9 cellular contexts compared by ENCODE assay signal in the genomic region with DNA sequence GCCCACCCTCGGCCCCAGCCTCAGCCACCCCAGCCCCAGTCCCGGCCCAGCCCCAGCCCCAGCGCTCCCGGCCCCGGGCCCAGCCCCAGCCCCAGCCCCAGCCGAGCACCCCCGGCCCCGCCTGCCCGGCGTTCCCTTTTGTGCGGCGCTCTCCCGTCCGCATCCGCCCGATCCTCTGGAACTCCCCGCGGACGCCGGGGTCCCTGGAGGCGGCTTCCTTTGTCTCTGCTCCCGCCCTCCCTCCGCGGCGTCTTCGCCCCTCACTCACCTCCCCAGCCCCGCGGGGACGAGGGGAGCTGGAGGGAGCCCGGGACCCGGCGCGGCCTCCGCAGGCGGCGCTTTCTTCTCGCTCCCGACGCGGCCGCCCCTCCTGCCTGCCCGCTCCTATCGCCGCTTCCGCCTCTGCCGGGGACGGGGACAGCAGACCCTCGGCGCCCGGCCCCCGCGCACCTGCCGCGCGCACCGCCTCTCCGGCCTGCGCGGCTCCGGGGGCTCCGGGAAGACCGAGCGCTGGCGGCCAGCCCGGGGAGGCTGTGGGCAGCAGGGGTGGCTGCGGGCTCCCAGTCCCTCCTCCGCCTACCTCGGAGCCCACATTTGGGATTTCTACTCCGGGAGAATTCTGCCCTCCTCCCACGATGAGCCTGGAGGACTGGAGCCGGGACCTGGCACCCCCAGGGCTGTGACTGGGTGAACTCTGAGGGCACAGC. TPM values are rescaled to one million over a fixed set of nuclear protein-coding genes. Genes with fewer than 3 reads are reported as not detected.
DNase-seq lines count a peak whose midpoint lies in the region; ATAC-seq, FAIRE-seq and TF ChIP-seq lines count a peak whose summit lies in the region.
"Had no signal": no experiment of that assay in that cellular context is flagged by ENCODE, and none has a peak within 500 bp of the region (broad histone marks: within the 10 kb centered on the region; RNA-seq: fewer than 3 reads in every experiment).

No MANE protein-coding gene starts in this region.

- H3K27ac Mint-ChIP-seq in astrocyte (ENCODE audit: unreplicated experiment): no peak overlapping the region
- H3K27ac Mint-ChIP-seq in naive thymus-derived CD4-positive, alpha-beta T cell: no peak overlapping the region

- peaks cover 9% of the 10 kb centered on the region; the same call in 1 of the 2 replicates for H3F3A ChIP-seq in PC-9 (ENCODE audit: insufficient read depth, low read depth)

- peaks cover 54 to 79% (median 65%) of the 10 kb centered on the region in 11 experiments; a peak in 21 of 22 replicates for H4K20me1 ChIP-seq in BLaER1 treated with 17β-estradiol and CSF1 and Interleukin-3, amounts not matched to agents 10 nM and 100 nM
- peaks cover 92% of the 10 kb centered on the region for H4K20me1 ChIP-seq in astrocyte (ENCODE audit: insufficient read depth, low read length)
- H4K20me1 ChIP-seq in PC-9 (ENCODE audit: insufficient read depth): peaks cover 42% of the 10 kb centered on the region

- no peaks in the 10 kb centered on the region for H3K9me3 Mint-ChIP-seq in astrocyte (ENCODE audit: unreplicated experiment)
- H3K9me3 Mint-ChIP-seq in naive thymus-derived CD4-positive, alpha-beta T cell: no peaks in the 10 kb centered on the region

- H3K36me3 ChIP-seq in BLaER1 treated with 17β-estradiol and CSF1 and Interleukin-3, amounts not matched to agents 10 nM and 100 nM: peaks cover 0 to 5% (median 0%) of the 10 kb centered on the region in 11 experiments; a peak in 1 of 22 replicates
- H3K36me3 ChIP-seq in astrocyte (ENCODE audit: insufficient read depth, low read length) (no peaks in the 10 kb centered on the region), PC-9 (ENCODE audit: low read depth) (no peaks in the 10 kb centered on the region)
- no peaks in the 10 kb centered on the region for H3K36me3 ChIP-seq in naive thymus-derived CD4-positive, alpha-beta T cell (ENCODE audit: control insufficient read depth in 2 of 3, insufficient read depth in 3 of 3, low read length in 3 of 3)

- BruUV-seq in PC-9 (replicated peaks; lab: Mats Ljungman, UMichigan): no TSS peak

- peak overlapping the region; percentile 15 to 70 (median 59); a peak in 15 of 22 replicates for H3K9ac ChIP-seq in BLaER1 treated with 17β-estradiol and CSF1 and Interleukin-3, amounts not matched to agents 10 nM and 100 nM
- H3K9ac ChIP-seq in astrocyte (ENCODE audit: low read length): no peak overlapping the region

- TF ChIP-seq CTCF in astrocyte (IDR thresholded peaks at IDR 0.05; ENCODE audit: insufficient read depth, low read depth, low read length): no peak
- TF ChIP-seq CTCF in GM20000 (IDR thresholded peaks at IDR 0.05; ENCODE audit: extremely low read depth, missing control alignments): no peak
- no peak for TF ChIP-seq CTCF in PC-9 (conservative IDR thresholded peaks at IDR 0.05)

- H3K27ac ChIP-seq in BLaER1 treated with 17β-estradiol and CSF1 and Interleukin-3, amounts not matched to agents 10 nM and 100 nM: no peak overlapping the region; a peak in 1 of 22 replicates
- no peak overlapping the region for H3K27ac ChIP-seq in astrocyte (ENCODE audit: low read depth, low read length)
- no peak overlapping the region for H3K27ac ChIP-seq in naive thymus-derived CD4-positive, alpha-beta T cell (ENCODE audit: low read depth, low read length)
- H3K27ac ChIP-seq in PC-9: no peak overlapping the region

- peaks cover 22 to 68% (median 27%) of the 10 kb centered on the region in 11 experiments for H3K27me3 ChIP-seq in BLaER1 treated with 17β-estradiol and CSF1 and Interleukin-3, amounts not matched to agents 10 nM and 100 nM
- H3K27me3 ChIP-seq in astrocyte (ENCODE audit: insufficient read depth, low read length) (no peaks in the 10 kb centered on the region), PC-9 (ENCODE audit: insufficient read depth, low read depth) (no peaks in the 10 kb centered on the region)
- peaks cover 0 to 16% of the 10 kb centered on the region in 2 donors for H3K27me3 ChIP-seq in naive thymus-derived CD4-positive, alpha-beta T cell (ENCODE audit: control insufficient read depth in 2 of 2, insufficient read depth in 2 of 2, low read length in 2 of 2)

- FAIRE-seq in astrocyte (lab: Jason Lieb, UNC): no peak

- H3K9me3 ChIP-seq in BLaER1 treated with 17β-estradiol and CSF1 and Interleukin-3, amounts not matched to agents 10 nM and 100 nM (replicated peaks in 1 of 11): no peaks in the 10 kb centered on the region
- H3K9me3 ChIP-seq in astrocyte (ENCODE audit: insufficient read depth, low read depth, low read length) (no peaks in the 10 kb centered on the region), PC-9 (ENCODE audit: insufficient read depth, low read depth) (no peaks in the 10 kb centered on the region)
- H3K9me3 ChIP-seq in naive thymus-derived CD4-positive, alpha-beta T cell (ENCODE audit: control insufficient read depth in 2 of 3, low read length in 3 of 3): no peaks in the 10 kb centered on the region

- H3K36me3 Mint-ChIP-seq in astrocyte (ENCODE audit: low read depth, unreplicated experiment): peaks cover 11% of the 10 kb centered on the region
- peaks cover 0 to 3% (median 0%) of the 10 kb centered on the region in 5 donors for H3K36me3 Mint-ChIP-seq in naive thymus-derived CD4-positive, alpha-beta T cell

- H2AFZ ChIP-seq in astrocyte (ENCODE audit: low read depth, low read length): no peak overlapping the region
- H2AFZ ChIP-seq in PC-9: no peak overlapping the region

- DNase-seq in astrocyte (ENCODE audit: low read depth) (no peak), GM20000 (ENCODE audit: low spot score) (no peak), ecto neural progenitor cell (ENCODE audit: low spot score) (no peak), PC-9 (no peak)
- peak in 1 of 9 donors; percentile 40 for DNase-seq in naive thymus-derived CD4-positive, alpha-beta T cell
- DNase-seq: SIG-M5 had no signal

- no peaks in the 10 kb centered on the region for H3K9me2 ChIP-seq in PC-9 (ENCODE audit: insufficient read depth)

- CTCF ChIA-PET in naive thymus-derived CD4-positive, alpha-beta T cell (lab: Charles Lee): interaction anchor here (2.2 to 3.6 kb wide), 2 partner anchors 16 to 29 kb away, joined by 9 to 16 read pairs; no protein-coding TSS in a partner anchor
- CTCF ChIA-PET in PC-9 (lab: Charles Lee): no interaction called here

- peak overlapping the region; percentile 87 to 98 (median 93) for H3K4me2 ChIP-seq in BLaER1 treated with 17β-estradiol and CSF1 and Interleukin-3, amounts not matched to agents 10 nM and 100 nM
- H3K4me2 ChIP-seq in astrocyte (ENCODE audit: low read length) (peak overlapping the region; percentile 19), PC-9 (no peak overlapping the region)

- peaks cover 40 to 79% (median 72%) of the 10 kb centered on the region in 10 experiments for H3K4me1 ChIP-seq in BLaER1 treated with 17β-estradiol and CSF1 and Interleukin-3, amounts not matched to agents 10 nM and 100 nM
- H3K4me1 ChIP-seq in astrocyte (ENCODE audit: insufficient read depth, low read length): peaks cover 5% of the 10 kb centered on the region
- H3K4me1 ChIP-seq in naive thymus-derived CD4-positive, alpha-beta T cell (ENCODE audit: control insufficient read depth in 2 of 2, insufficient read depth in 2 of 2, low read length in 2 of 2): peaks cover 0 to 5% of the 10 kb centered on the region in 2 donors
- H3K4me1 ChIP-seq in PC-9 (replicated peaks; ENCODE audit: insufficient read depth): no peaks in the 10 kb centered on the region

- POLR2A ChIA-PET in naive thymus-derived CD4-positive, alpha-beta T cell (lab: Charles Lee): no interaction called here
- POLR2A ChIA-PET in PC-9 (lab: Charles Lee; ENCODE audit: unreplicated experiment): no interaction called here

- H3K4me3 Mint-ChIP-seq in astrocyte (ENCODE audit: unreplicated experiment): no peak overlapping the region
- H3K4me3 Mint-ChIP-seq in naive thymus-derived CD4-positive, alpha-beta T cell: peak overlapping the region in 8 of 10 donors; percentile 29 to 79 (median 57)

- intact Hi-C loops in naive thymus-derived CD4-positive, alpha-beta T cell (cut with micrococcal nuclease): loop anchor here (1.0 to 5.0 kb wide), 12 partner anchors 14 to 407 kb away; a partner anchor contains a TSS
- intact Hi-C loops in PC-9 (cut with micrococcal nuclease; ENCODE audit: unreplicated experiment): no loop called here

- peak overlapping the region; percentile 45 to 65 (median 55) for H3K4me3 ChIP-seq in BLaER1 treated with 17β-estradiol and CSF1 and Interleukin-3, amounts not matched to agents 10 nM and 100 nM
- H3K4me3 ChIP-seq in astrocyte (ENCODE audit: insufficient read depth, low read depth, low read length) (no peak overlapping the region), PC-9 (no peak overlapping the region)
- H3K4me3 ChIP-seq in naive thymus-derived CD4-positive, alpha-beta T cell (ENCODE audit: low read length): no peak overlapping the region

- peaks cover 17% of the 10 kb centered on the region for H3K4me1 Mint-ChIP-seq in astrocyte (ENCODE audit: low read depth, unreplicated experiment)
- H3K4me1 Mint-ChIP-seq in naive thymus-derived CD4-positive, alpha-beta T cell: peaks cover 5 to 14% (median 7%) of the 10 kb centered on the region in 7 donors

- H3K79me2 ChIP-seq in astrocyte (ENCODE audit: insufficient read depth, low read length) (peaks cover 6% of the 10 kb centered on the region), PC-9 (ENCODE audit: low read depth) (no peaks in the 10 kb centered on the region)

- ATAC-seq in HG03280 (IDR thresholded peaks at IDR 0.05; ENCODE audit: unreplicated experiment): peak; percentile 2
- no peak for ATAC-seq in naive thymus-derived CD4-positive, alpha-beta T cell
- no peak for ATAC-seq in GM21825 (IDR thresholded peaks at IDR 0.05; ENCODE audit: unreplicated experiment)

- H3K27me3 Mint-ChIP-seq in astrocyte (ENCODE audit: low read depth, unreplicated experiment): no peaks in the 10 kb centered on the region
- peaks cover 3 to 30% (median 14%) of the 10 kb centered on the region in 5 donors for H3K27me3 Mint-ChIP-seq in naive thymus-derived CD4-positive, alpha-beta T cell

RNA-seq across cellular contexts. Expression of a gene that starts 14.0 kb away (rescaled TPM):
- total RNA-seq in astrocyte (589 and 603 TPM in 2 replicates), PC-9 (2021) (278 and 381 TPM in 2 replicates)
- 10 to 100 TPM in 1 of 5 experiments, 1 to 10 TPM in 4; 1.8 to 10.9 (median 4.9) TPM for total RNA-seq in naive thymus-derived CD4-positive, alpha-beta T cell
- 1 to 10 TPM in 1 of 2 donors, under 1 TPM in 1; 0.19 to 1.2 TPM for polyA plus RNA-seq in naive thymus-derived CD4-positive, alpha-beta T cell

RNA-seq across cellular contexts. Expression of a gene that starts 20.6 kb away (rescaled TPM):
- total RNA-seq in astrocyte (1,830 and 1,896 TPM in 2 replicates), PC-9 (2021) (20.9 and 37.7 TPM in 2 replicates)
- total RNA-seq in naive thymus-derived CD4-positive, alpha-beta T cell: 100 to 1,000 TPM in 1 of 5 experiments, 10 to 100 TPM in 4; 17.4 to 227 (median 25.4) TPM
- 100 to 1,000 TPM; 114 to 218 TPM for polyA plus RNA-seq in naive thymus-derived CD4-positive, alpha-beta T cell

RNA-seq across cellular contexts. Expression of a gene that starts 34.0 kb away (rescaled TPM):
- total RNA-seq in astrocyte (149 and 169 TPM in 2 replicates), PC-9 (2021) (19.2 and 41.8 TPM in 2 replicates)
- total RNA-seq in naive thymus-derived CD4-positive, alpha-beta T cell: 10 to 100 TPM in 2 of 5 experiments, under 1 TPM in 1, not detected in 2; 0.22 to 35.0 (median 18.8) TPM
- polyA plus RNA-seq in naive thymus-derived CD4-positive, alpha-beta T cell: 1 to 10 TPM in 1 of 2 donors, under 1 TPM in 1; 0.61 to 1.8 TPM

RNA-seq across cellular contexts. Expression of a gene that starts 40.2 kb away (rescaled TPM):
- total RNA-seq in astrocyte (0.18 and 0.38 TPM in 2 replicates), PC-9 (2021) (3.2 and 3.6 TPM in 2 replicates)
- under 1 TPM in 1 of 5 experiments, not detected in 4; 0.32 TPM for total RNA-seq in naive thymus-derived CD4-positive, alpha-beta T cell
- polyA plus RNA-seq in naive thymus-derived CD4-positive, alpha-beta T cell: not detected

RNA-seq across cellular contexts. Expression of a gene that starts 52.0 kb away (rescaled TPM):
- total RNA-seq in astrocyte (0.20 TPM in 1 of 2 replicates, not detected in the other), PC-9 (2021) (0.60 and 0.81 TPM in 2 replicates)
- total RNA-seq in naive thymus-derived CD4-positive, alpha-beta T cell: not detected
- not detected for polyA plus RNA-seq in naive thymus-derived CD4-positive, alpha-beta T cell

Comparison
In these comparisons a context has a peak if more than half of its experiments do, and no peak if none do; other contexts are left out.
1. H3K4me3 ChIP-seq: peak in BLaER1 treated with 17β-estradiol and CSF1 and Interleukin-3, amounts not matched to agents 10 nM and 100 nM (10 of 10); none in astrocyte (single experiment), naive thymus-derived CD4-positive, alpha-beta T cell (single experiment) and PC-9 (single experiment).
2. RNA of a gene that starts 14.0 kb away (total RNA-seq): 589 to 603 TPM in astrocyte and 278 to 381 TPM in PC-9; 1.8 to 10.9 TPM in naive thymus-derived CD4-positive, alpha-beta T cell; every median in the first group is over 10 times any median in the second.